8 cellular contexts compared by ENCODE assay signal in genomic region chr10:91088300-91089140, GRCh38.
A peak's percentile ranks its signal among the peaks of the same experiment; 100 is the strongest.
DNase-seq lines count a peak whose midpoint lies in the region; ATAC-seq and TF ChIP-seq lines count a peak whose summit lies in the region.

No MANE protein-coding gene starts in this region.

- no peaks in the 10 kb centered on the region for H3K27me3 Mint-ChIP-seq in activated CD8-positive, alpha-beta memory T cell treated with anti-CD3 and anti-CD28 coated beads, Interleukin-2, amount 10 ng/mL, durations not matched to agents 7 days and 5 days

- peaks cover 3% of the 10 kb centered on the region for H3K9me3 Mint-ChIP-seq in activated CD8-positive, alpha-beta memory T cell treated with anti-CD3 and anti-CD28 coated beads, Interleukin-2, amount 10 ng/mL, durations not matched to agents 7 days and 5 days (ENCODE audit: low read depth)

- peak; percentile 14 for TF ChIP-seq CTCF in upper lobe of right lung (IDR thresholded peaks at IDR 0.05)

- no peaks in the 10 kb centered on the region for H3K9me3 ChIP-seq in upper lobe of right lung

- in situ Hi-C loops in SK-MEL-5 (cut with HindIII; ENCODE audit: low pct_unique_long_range_greater_than_20kb, low sequenced_read_pairs): no loop called here

- H3K27ac ChIP-seq in upper lobe of right lung: no peak overlapping the region

- intact Hi-C loops in Right ventricle myocardium superior (cut with DNase I): loop anchor here (5.0 kb wide), 1 partner anchor 164 kb away; no protein-coding TSS in a partner anchor
- intact Hi-C loops in upper lobe of right lung (cut with DNase I): no loop called here

- no peak overlapping the region for H3K4me3 ChIP-seq in upper lobe of right lung

- H3K36me3 ChIP-seq in upper lobe of right lung: no peaks in the 10 kb centered on the region

- CTCF ChIA-PET in activated CD8-positive, alpha-beta memory T cell treated with anti-CD3 and anti-CD28 coated beads, Interleukin-2, amount 10 ng/mL, durations not matched to agents 7 days and 5 days (lab: Charles Lee): interaction anchor here (0.7 to 1.8 kb wide), 11 partner anchors 21 to 210 kb away, joined by 3 to 13 read pairs (median 3); no protein-coding TSS in a partner anchor

- DNase-seq in activated CD8-positive, alpha-beta memory T cell treated with anti-CD3 and anti-CD28 coated beads, Interleukin-2, amount 10 ng/mL, durations not matched to agents 7 days and 5 days: no peak
- DNase-seq in activated CD8-positive, alpha-beta memory T cell treated with anti-CD3 and anti-CD28 coated beads, Interleukin-2, amount 50 U/mL, for 4 hours: no peak
- DNase-seq in SK-MEL-5 (ENCODE audit: low read depth, low spot score): peak; percentile 55
- DNase-seq in Right ventricle myocardium superior: no peak
- no peak for DNase-seq in upper lobe of right lung
- no peak for DNase-seq in cortex of kidney (lab: John Stamatoyannopoulos, UW)

- H3K4me1 ChIP-seq in upper lobe of right lung: peaks cover 4% of the 10 kb centered on the region

- H3K27me3 ChIP-seq in upper lobe of right lung: no peaks in the 10 kb centered on the region

- H3K27ac Mint-ChIP-seq in activated CD8-positive, alpha-beta memory T cell treated with anti-CD3 and anti-CD28 coated beads, Interleukin-2, amount 10 ng/mL, durations not matched to agents 7 days and 5 days: no peak overlapping the region

- ATAC-seq in activated CD8-positive, alpha-beta memory T cell treated with anti-CD3 and anti-CD28 coated beads, Interleukin-2, amount 10 ng/mL, durations not matched to agents 7 days and 5 days: peak; percentile 47
- peak; percentile 92 for ATAC-seq in Right ventricle myocardium superior (ENCODE audit: poor library complexity)
- peak; percentile 31 for ATAC-seq in upper lobe of right lung
- ATAC-seq in HG03342 (IDR thresholded peaks at IDR 0.05; ENCODE audit: unreplicated experiment): no peak
- ATAC-seq in HG02973 (IDR thresholded peaks at IDR 0.05; ENCODE audit: unreplicated experiment): no peak

- peaks cover 6% of the 10 kb centered on the region for H3K36me3 Mint-ChIP-seq in activated CD8-positive, alpha-beta memory T cell treated with anti-CD3 and anti-CD28 coated beads, Interleukin-2, amount 10 ng/mL, durations not matched to agents 7 days and 5 days

- H3K4me1 Mint-ChIP-seq in activated CD8-positive, alpha-beta memory T cell treated with anti-CD3 and anti-CD28 coated beads, Interleukin-2, amount 10 ng/mL, durations not matched to agents 7 days and 5 days: no peaks in the 10 kb centered on the region

- no peak overlapping the region for H3K4me3 Mint-ChIP-seq in activated CD8-positive, alpha-beta memory T cell treated with anti-CD3 and anti-CD28 coated beads, Interleukin-2, amount 10 ng/mL, durations not matched to agents 7 days and 5 days

Comparison
In these comparisons a context has a peak if more than half of its experiments do, and no peak if none do; other contexts are left out.
1. ATAC-seq: peak in activated CD8-positive, alpha-beta memory T cell treated with anti-CD3 and anti-CD28 coated beads, Interleukin-2, amount 10 ng/mL, durations not matched to agents 7 days and 5 days (single experiment), Right ventricle myocardium superior (single experiment) and upper lobe of right lung (single experiment); none in HG03342 (single experiment) and HG02973 (single experiment).